In the genomic region with DNA sequence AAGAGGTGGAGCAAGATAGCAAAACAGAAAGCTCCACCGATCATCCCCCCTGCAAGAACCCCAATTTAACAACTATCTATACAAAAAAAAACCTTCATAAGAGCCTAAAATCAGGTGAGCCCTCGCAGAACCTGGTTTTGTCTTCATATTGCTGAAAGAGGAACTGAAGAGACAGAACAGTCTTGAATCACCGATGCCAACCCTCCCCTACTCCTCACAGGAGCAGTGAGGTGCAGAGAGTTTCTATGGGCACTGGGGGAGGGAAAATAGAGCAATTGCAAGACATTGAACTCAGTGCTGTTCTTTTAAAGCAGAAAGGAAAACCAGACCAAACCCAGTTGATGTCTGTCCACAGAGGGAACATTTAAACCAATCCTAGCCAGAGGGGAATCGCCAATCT, we compare ENCODE assay signal across 34 cellular contexts.
"Had no signal": no experiment of that assay in that cellular context is flagged by ENCODE, and none has a peak within 500 bp of the region (broad histone marks: within the 10 kb centered on the region; RNA-seq: fewer than 3 reads in every experiment).

No MANE protein-coding gene starts in this region.

- H3K27me3 ChIP-seq: SJCRH30 had no signal

- DNase-seq: Karpas-422, MM.1S, MV-4-11, NCI-H1092 treated with DMSO at 0.1 percent for 48 hours, NCI-H1105 treated with DMSO at 0.1 percent for 48 hours, NCI-H1417, NCI-H1436, NCI-H146, NCI-H1694, NCI-H187, NCI-H1930, NCI-H2029 treated with DMSO at 0.1 percent for 48 hours, NCI-H2081 treated with DMSO at 0.1 percent for 48 hours, NCI-H2107, NCI-H2171, NCI-H226, NCI-H446 treated with DMSO at 0.1 percent for 48 hours, NCI-H510A, NCI-H524, NCI-H526, NCI-H69, NCI-H748 treated with DMSO at 0.1 percent for 48 hours, NCI-H82, PC-9, SHP77, SIG-M5, SJCRH30, T-cell had no signal

- H3K9me3 ChIP-seq: SJCRH30 had no signal

- H2AFZ ChIP-seq: PC-9 had no signal

- FAIRE-seq: RCC 7860 had no signal

- H3K4me2 ChIP-seq: PC-9 had no signal

- H3K4me3 ChIP-seq: PC-9, SJCRH30, SK-N-MC had no signal

- H3K27ac ChIP-seq: PC-9, RWPE1, SJCRH30, SK-N-MC had no signal

- H3K4me1 ChIP-seq: SJCRH30 had no signal

- ATAC-seq: Panc1, Right ventricle myocardium inferior, SK-N-SH treated with all-trans-retinoic acid at 6 μM for 48 hours, T-cell had no signal

- H3K36me3 ChIP-seq: SJCRH30 had no signal
